Comparison of ENCODE assay signal across 29 cellular contexts in genomic region chrX:7028246-7028645, GRCh38.
DNase-seq lines count a peak whose midpoint lies in the region; ATAC-seq and TF ChIP-seq lines count a peak whose summit lies in the region.
"Had no signal": no experiment of that assay in that cellular context is flagged by ENCODE, and none has a peak within 500 bp of the region (broad histone marks: within the 10 kb centered on the region; RNA-seq: fewer than 3 reads in every experiment).

No MANE protein-coding gene starts in this region.

- ATAC-seq in foreskin keratinocyte (peak; percentile 56), HG03025 (IDR thresholded peaks at IDR 0.05; ENCODE audit: low FRiP score, unreplicated experiment) (no peak), GM21717 (IDR thresholded peaks at IDR 0.05; ENCODE audit: unreplicated experiment) (no peak)
- ATAC-seq: pancreas had no signal

- H3K4me1 Mint-ChIP-seq in brain (peaks cover 10% of the 10 kb centered on the region), immature natural killer cell (no peaks in the 10 kb centered on the region)
- H3K4me1 Mint-ChIP-seq: activated naive CD4-positive, alpha-beta T cell treated with anti-CD3 and anti-CD28 coated beads, Interleukin-2, amount 10 ng/mL, durations not matched to agents 7 days and 5 days; CD8-positive, alpha-beta memory T cell; endodermal cell had no signal

- H3K27ac Mint-ChIP-seq in brain: peak overlapping the region in 3 of 5 experiments; percentile 4 to 61 (median 32)
- no peak overlapping the region for H3K27ac Mint-ChIP-seq in immature natural killer cell
- H3K27ac Mint-ChIP-seq: activated CD4-positive, alpha-beta memory T cell treated with anti-CD3 and anti-CD28 coated beads for 36 hours; activated naive CD4-positive, alpha-beta T cell treated with anti-CD3 and anti-CD28 coated beads, Interleukin-2, amount 10 ng/mL, durations not matched to agents 7 days and 5 days; CD8-positive, alpha-beta memory T cell; endodermal cell; stimulated activated naive CD8-positive, alpha-beta T cell treated with anti-CD3 and anti-CD28 coated beads, Interleukin-15, Interleukin-2, amounts not matched to agents 100 ng/mL and 50 ng/mL, for 24 hours had no signal

- H3K36me3 Mint-ChIP-seq in brain (no peaks in the 10 kb centered on the region), immature natural killer cell (peaks cover 0 to 4% (median 0%) of the 10 kb centered on the region in 3 donors)
- H3K36me3 Mint-ChIP-seq: activated CD4-positive, alpha-beta memory T cell treated with anti-CD3 and anti-CD28 coated beads for 36 hours; activated naive CD4-positive, alpha-beta T cell treated with anti-CD3 and anti-CD28 coated beads, Interleukin-2, amount 10 ng/mL, durations not matched to agents 7 days and 5 days had no signal

- H3K4me3 Mint-ChIP-seq in brain: no peak overlapping the region
- no peak overlapping the region for H3K4me3 Mint-ChIP-seq in immature natural killer cell
- H3K4me3 Mint-ChIP-seq: activated CD4-positive, alpha-beta memory T cell treated with anti-CD3 and anti-CD28 coated beads for 36 hours; activated naive CD4-positive, alpha-beta T cell treated with anti-CD3 and anti-CD28 coated beads, Interleukin-2, amount 10 ng/mL, durations not matched to agents 7 days and 5 days; CD8-positive, alpha-beta memory T cell; endodermal cell; stimulated activated naive CD8-positive, alpha-beta T cell treated with anti-CD3 and anti-CD28 coated beads, Interleukin-15, Interleukin-2, amounts not matched to agents 100 ng/mL and 50 ng/mL, for 24 hours had no signal

- no peaks in the 10 kb centered on the region for H3K27me3 ChIP-seq in foreskin keratinocyte
- H3K27me3 ChIP-seq: BE2C, esophagus squamous epithelium, pancreas, Peyer's patch, uterus had no signal

- H3K9me3 Mint-ChIP-seq in brain (no peaks in the 10 kb centered on the region), immature natural killer cell (peaks cover 0 to 2% (median 0%) of the 10 kb centered on the region in 6 donors)
- H3K9me3 Mint-ChIP-seq: activated CD4-positive, alpha-beta memory T cell treated with anti-CD3 and anti-CD28 coated beads for 36 hours; activated naive CD4-positive, alpha-beta T cell treated with anti-CD3 and anti-CD28 coated beads, Interleukin-2, amount 10 ng/mL, durations not matched to agents 7 days and 5 days; CD8-positive, alpha-beta memory T cell; endodermal cell; stimulated activated naive CD8-positive, alpha-beta T cell treated with anti-CD3 and anti-CD28 coated beads, Interleukin-15, Interleukin-2, amounts not matched to agents 100 ng/mL and 50 ng/mL, for 24 hours had no signal

- H3K4me1 ChIP-seq in foreskin keratinocyte: no peaks in the 10 kb centered on the region
- H3K4me1 ChIP-seq: BE2C, esophagus squamous epithelium, HAP-1, pancreas, Peyer's patch, uterus had no signal

- no peak overlapping the region for H3K27ac ChIP-seq in foreskin keratinocyte
- H3K27ac ChIP-seq: esophagus squamous epithelium, pancreas, Peyer's patch, uterus had no signal

- H3K27me3 Mint-ChIP-seq in brain (no peaks in the 10 kb centered on the region), immature natural killer cell (ENCODE audit: low read depth in 3 of 3) (peaks cover 0 to 4% (median 3%) of the 10 kb centered on the region in 3 donors)
- H3K27me3 Mint-ChIP-seq: activated CD4-positive, alpha-beta memory T cell treated with anti-CD3 and anti-CD28 coated beads for 36 hours; activated naive CD4-positive, alpha-beta T cell treated with anti-CD3 and anti-CD28 coated beads, Interleukin-2, amount 10 ng/mL, durations not matched to agents 7 days and 5 days; CD8-positive, alpha-beta memory T cell; stimulated activated naive CD8-positive, alpha-beta T cell treated with anti-CD3 and anti-CD28 coated beads, Interleukin-15, Interleukin-2, amounts not matched to agents 100 ng/mL and 50 ng/mL, for 24 hours had no signal

- no peak for TF ChIP-seq CTCF in brain (conservative IDR thresholded peaks at IDR 0.05)
- TF ChIP-seq CTCF in foreskin keratinocyte (conservative IDR thresholded peaks at IDR 0.05): no peak

- peak; percentile 6 for DNase-seq in AG08395 (ENCODE audit: low spot score)
- DNase-seq in HCEC 1CT: peak; percentile 35
- DNase-seq in foreskin keratinocyte: no peak
- no peak for DNase-seq in cortex of kidney (lab: John Stamatoyannopoulos, UW)
- DNase-seq in immature natural killer cell: no peak
- DNase-seq: activated CD4-positive, alpha-beta memory T cell treated with anti-CD3 and anti-CD28 coated beads for 36 hours; activated CD8-positive, alpha-beta memory T cell treated with anti-CD3 and anti-CD28 coated beads, Interleukin-2, amount 50 U/mL, for 4 hours; activated naive CD4-positive, alpha-beta T cell treated with anti-CD3 and anti-CD28 coated beads, Interleukin-2, amount 10 ng/mL, durations not matched to agents 7 days and 5 days; amniotic stem cell; BE2C; CD8-positive, alpha-beta memory T cell; DMS53; endodermal cell; esophagus squamous epithelium; islet precursor cell; NCI-H1092 treated with DMSO at 0.1 percent for 48 hours; NCI-H187 treated with DMSO at 0.1 percent for 48 hours; NCI-H526 treated with DMSO at 0.1 percent for 48 hours; pancreas; Peyer's patch; retina; small intestine; T-helper 1 cell; uterus had no signal

Comparison
In these comparisons a context has a peak if more than half of its experiments do, and no peak if none do; other contexts are left out.
1. DNase-seq: peak in AG08395 (single experiment) and HCEC 1CT (single experiment); none in foreskin keratinocyte (0 of 2), cortex of kidney (single experiment) and immature natural killer cell (0 of 3).
2. H3K27ac Mint-ChIP-seq: peak in brain (3 of 5); none in immature natural killer cell (0 of 6).